ENCODE assay signal across 8 cellular contexts in the genomic region with DNA sequence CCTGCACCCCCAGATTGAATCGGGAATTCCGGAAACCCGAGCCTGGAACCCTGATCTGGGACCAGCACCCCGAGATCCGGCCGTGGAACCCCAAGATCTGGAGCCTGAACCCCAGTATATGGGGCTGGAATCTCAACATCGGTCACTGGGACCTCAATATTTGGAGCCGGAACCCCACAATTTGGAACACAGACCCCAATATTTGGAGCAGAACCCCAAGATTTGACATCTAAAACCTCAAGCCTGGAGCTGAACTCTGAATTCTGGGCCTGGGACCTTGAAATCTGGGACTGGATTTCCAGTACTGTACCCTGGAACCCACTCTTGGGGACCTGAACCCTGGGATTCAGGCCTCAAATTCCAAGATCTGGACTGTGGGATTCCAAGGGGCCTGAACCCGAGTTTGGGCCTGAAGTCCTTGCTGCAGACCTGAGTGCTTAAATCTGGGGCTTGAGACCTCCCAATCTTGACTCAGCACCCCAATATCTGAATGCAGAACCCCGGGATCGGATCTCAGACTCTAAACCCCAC. TPM values are rescaled to one million over a fixed set of nuclear protein-coding genes. Genes with fewer than 3 reads are reported as not detected.
DNase-seq lines count a peak whose midpoint lies in the region; ATAC-seq and TF ChIP-seq lines count a peak whose summit lies in the region.

No MANE protein-coding gene starts in this region.

- H3K27me3 ChIP-seq in KMS-11 (ENCODE audit: insufficient read depth, low read depth) = no peaks in the 10 kb centered on the region; the same call in 1 of the 2 replicates
- H3K27me3 ChIP-seq in colonic mucosa = no peaks in the 10 kb centered on the region
- no peaks in the 10 kb centered on the region for H3K27me3 ChIP-seq in naive thymus-derived CD4-positive, alpha-beta T cell (ENCODE audit: control insufficient read depth in 2 of 2, insufficient read depth in 2 of 2, low read length in 2 of 2)

- intact Hi-C loops in colonic mucosa (cut with DNase I) = loop anchor here (10.0 kb wide), 1 partner anchor 192 kb away; the partner anchor contains the start of genes IGFLR1, LIN37, PSENEN and U2AF1L4
- intact Hi-C loops in naive thymus-derived CD4-positive, alpha-beta T cell (cut with micrococcal nuclease) = no loop called here

- H4K20me1 ChIP-seq in KMS-11 (ENCODE audit: insufficient read depth) = no peaks in the 10 kb centered on the region

- H3K4me1 ChIP-seq in KMS-11 (ENCODE audit: low read depth, poor library complexity, severe bottlenecking) (peaks cover 23% of the 10 kb centered on the region), colonic mucosa (peaks cover 5% of the 10 kb centered on the region)
- H3K4me1 ChIP-seq in naive thymus-derived CD4-positive, alpha-beta T cell (ENCODE audit: control insufficient read depth in 2 of 2, insufficient read depth in 2 of 2, low read length in 2 of 2) = peaks cover 24 to 37% of the 10 kb centered on the region in 2 donors

- H3K4me2 ChIP-seq in KMS-11 = peak overlapping the region; percentile 100

- H2AFZ ChIP-seq in KMS-11 (ENCODE audit: low read depth) = peak overlapping the region; percentile 83

- H3K4me3 Mint-ChIP-seq in naive thymus-derived CD4-positive, alpha-beta T cell = peak overlapping the region; percentile 77 to 98 (median 87)

- CTCF ChIA-PET in naive thymus-derived CD4-positive, alpha-beta T cell (lab: Charles Lee) = interaction anchor here (1.5 kb wide), 1 partner anchor 55 kb away, joined by 7 read pairs; no protein-coding TSS in a partner anchor

- H3K4me3 ChIP-seq in AG10803 (ENCODE audit: low read length) (peak overlapping the region; percentile 53), KMS-11 (IDR thresholded peaks at IDR 0.05; ENCODE audit: insufficient read depth, low read depth, low read length) (no peak overlapping the region), colonic mucosa (peak overlapping the region; percentile 53)
- H3K4me3 ChIP-seq in naive thymus-derived CD4-positive, alpha-beta T cell (ENCODE audit: low read length) = peak overlapping the region; percentile 60

- peaks cover 18 to 50% (median 40%) of the 10 kb centered on the region in 7 donors for H3K4me1 Mint-ChIP-seq in naive thymus-derived CD4-positive, alpha-beta T cell

- no peaks in the 10 kb centered on the region for H3K9me3 ChIP-seq in colonic mucosa
- H3K9me3 ChIP-seq in naive thymus-derived CD4-positive, alpha-beta T cell (ENCODE audit: control insufficient read depth in 2 of 3, low read length in 3 of 3) = no peaks in the 10 kb centered on the region

- H3K9me3 Mint-ChIP-seq in naive thymus-derived CD4-positive, alpha-beta T cell = no peaks in the 10 kb centered on the region

- in situ Hi-C loops in G401 (cut with HindIII; ENCODE audit: low sequenced_read_pairs) = no loop called here

- H3K36me3 Mint-ChIP-seq in naive thymus-derived CD4-positive, alpha-beta T cell = peaks cover 0 to 9% (median 6%) of the 10 kb centered on the region in 5 donors

- H3K36me3 ChIP-seq in KMS-11 (ENCODE audit: insufficient read depth) = no peaks in the 10 kb centered on the region
- H3K36me3 ChIP-seq in colonic mucosa = no peaks in the 10 kb centered on the region
- peaks cover 0 to 23% (median 0%) of the 10 kb centered on the region in 3 experiments for H3K36me3 ChIP-seq in naive thymus-derived CD4-positive, alpha-beta T cell (ENCODE audit: control insufficient read depth in 2 of 3, insufficient read depth in 3 of 3, low read length in 3 of 3)

- TF ChIP-seq CTCF in AG10803 (conservative IDR thresholded peaks at IDR 0.05; ENCODE audit: low read length) (no peak), KMS-11 (conservative IDR thresholded peaks at IDR 0.05; ENCODE audit: low read depth, low read length) (no peak), colonic mucosa (IDR thresholded peaks at IDR 0.05) (no peak)

- H3K79me2 ChIP-seq in KMS-11 (ENCODE audit: insufficient read depth, low read depth) = no peaks in the 10 kb centered on the region

- DNase-seq in AG10803 (ENCODE audit: low read depth) = no peak
- no peak for DNase-seq in colonic mucosa
- DNase-seq in naive thymus-derived CD4-positive, alpha-beta T cell = no peak
- no peak for DNase-seq in G401 (ENCODE audit: low spot score)
- DNase-seq in GDM1 (lab: John Stamatoyannopoulos, UW) = no peak
- no peak for DNase-seq in NCI-H2107 (lab: John Stamatoyannopoulos, UW)

- H3K27ac Mint-ChIP-seq in naive thymus-derived CD4-positive, alpha-beta T cell = peak overlapping the region in 7 of 9 donors; percentile 23 to 79 (median 65)

- H3K27ac ChIP-seq in KMS-11 (no peak overlapping the region), colonic mucosa (no peak overlapping the region)
- H3K27ac ChIP-seq in naive thymus-derived CD4-positive, alpha-beta T cell (ENCODE audit: low read depth, low read length) = peak overlapping the region; percentile 71

- POLR2A ChIA-PET in naive thymus-derived CD4-positive, alpha-beta T cell (lab: Charles Lee) = interaction anchor here (1.2 to 2.1 kb wide), 4 partner anchors 15 to 77 kb away, joined by 3 to 7 read pairs (median 4); partner anchors contain the start of gene ALKBH6

- H3K9ac ChIP-seq in KMS-11 (peak overlapping the region; percentile 61), colonic mucosa (ENCODE audit: low read depth in 2 of 2, low read length in 2 of 2) (peak overlapping the region; percentile 66 to 82)

- H3K27me3 Mint-ChIP-seq in naive thymus-derived CD4-positive, alpha-beta T cell = no peaks in the 10 kb centered on the region

- no peak for ATAC-seq in naive thymus-derived CD4-positive, alpha-beta T cell
- ATAC-seq in GM19463 (IDR thresholded peaks at IDR 0.05; ENCODE audit: unreplicated experiment) = no peak

RNA-seq across cellular contexts. Expression of gene LRFN3, which starts 0.6 kb away (rescaled TPM):
- 10 to 100 TPM; 10.0 to 17.4 TPM for total RNA-seq in colonic mucosa
- 10 to 100 TPM in 3 of 5 experiments, 1 to 10 TPM in 2; 5.7 to 14.9 (median 11.6) TPM for total RNA-seq in naive thymus-derived CD4-positive, alpha-beta T cell
- 1 to 10 TPM; 1.2 to 2.4 TPM for polyA plus RNA-seq in naive thymus-derived CD4-positive, alpha-beta T cell
- 6.2 and 15.8 TPM in 2 replicates for total RNA-seq in G401 (2014; rRNA removed; shearing (Covaris generic))

RNA-seq across cellular contexts. Expression of gene TYROBP, which starts 28.7 kb away (rescaled TPM):
- total RNA-seq in colonic mucosa = 10 to 100 TPM; 10.4 to 32.8 TPM
- total RNA-seq in naive thymus-derived CD4-positive, alpha-beta T cell = 100 to 1,000 TPM in 1 of 5 experiments, 10 to 100 TPM in 3, not detected in 1; 15.1 to 428 (median 35.6) TPM
- polyA plus RNA-seq in naive thymus-derived CD4-positive, alpha-beta T cell = 1 to 10 TPM; 2.3 to 3.7 TPM
- total RNA-seq in G401 (2014; rRNA removed; shearing (Covaris generic)) = 7.3 TPM in 1 of 2 replicates, not detected in the other

RNA-seq across cellular contexts. Expression of gene HCST, which starts 34.5 kb away (rescaled TPM):
- total RNA-seq in colonic mucosa = 1 to 10 TPM; 2.4 to 4.8 TPM
- 100 to 1,000 TPM in 3 of 5 experiments, 10 to 100 TPM in 2; 57.4 to 117 (median 113) TPM for total RNA-seq in naive thymus-derived CD4-positive, alpha-beta T cell
- 100 to 1,000 TPM; 879 to 895 TPM for polyA plus RNA-seq in naive thymus-derived CD4-positive, alpha-beta T cell
- not detected in 2 replicates for total RNA-seq in G401 (2014; rRNA removed; shearing (Covaris generic))

RNA-seq across cellular contexts. Expression of gene NFKBID, which starts 36.5 kb away (rescaled TPM):
- total RNA-seq in colonic mucosa = 10 to 100 TPM in 1 of 2 donors, 1 to 10 TPM in 1; 8.6 to 11.2 TPM
- 100 to 1,000 TPM in 1 of 5 experiments, 10 to 100 TPM in 4; 47.8 to 116 (median 57.0) TPM for total RNA-seq in naive thymus-derived CD4-positive, alpha-beta T cell
- polyA plus RNA-seq in naive thymus-derived CD4-positive, alpha-beta T cell = 1 to 10 TPM; 2.4 to 6.5 TPM
- 4.1 and 8.4 TPM in 2 replicates for total RNA-seq in G401 (2014; rRNA removed; shearing (Covaris generic))

RNA-seq across cellular contexts. Expression of gene SDHAF1, which starts 58.2 kb away (rescaled TPM):
- total RNA-seq in colonic mucosa = 10 to 100 TPM; 25.2 to 31.6 TPM
- total RNA-seq in naive thymus-derived CD4-positive, alpha-beta T cell = 10 to 100 TPM in 3 of 5 experiments, 1 to 10 TPM in 2; 7.8 to 26.1 (median 17.8) TPM
- 10 to 100 TPM; 29.9 to 58.1 TPM for polyA plus RNA-seq in naive thymus-derived CD4-positive, alpha-beta T cell
- 41.7 and 46.9 TPM in 2 replicates for total RNA-seq in G401 (2014; rRNA removed; shearing (Covaris generic))

Comparison
In these comparisons a context has a peak if more than half of its experiments do, and no peak if none do; other contexts are left out.
1. RNA of gene HCST, which starts 34.5 kb away (total RNA-seq): 57.4 to 117 TPM in naive thymus-derived CD4-positive, alpha-beta T cell; 2.4 to 4.8 TPM in colonic mucosa and not detected in G401; every median in the first group is over 10 times any median in the second.